8 cellular contexts compared by ENCODE assay signal in the genomic region with DNA sequence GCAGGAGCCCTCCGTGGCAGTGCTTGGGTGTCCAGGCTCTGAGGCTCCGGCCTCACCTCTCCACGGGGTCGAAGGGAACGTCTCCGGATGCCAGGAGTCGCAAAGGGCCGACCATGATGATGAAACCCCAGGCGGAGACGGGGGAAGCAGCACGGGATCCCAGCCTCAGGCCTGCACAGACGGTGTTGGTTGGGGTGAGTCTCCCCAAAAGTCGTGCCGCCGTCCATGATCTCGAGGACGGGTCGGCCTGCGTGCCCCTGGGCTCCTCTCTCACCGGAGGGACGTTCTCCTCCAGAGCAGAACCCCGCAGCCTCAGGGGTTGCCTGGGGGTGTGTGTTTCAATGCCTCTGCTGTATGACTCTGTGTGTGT.
DNase-seq lines count a peak whose midpoint lies in the region; ATAC-seq and TF ChIP-seq lines count a peak whose summit lies in the region.
"Not testable (repeated sequence)": the region's sequence is repeated elsewhere in the genome, so short reads cannot be mapped to it uniquely, and the experiment has no call there.

No MANE protein-coding gene starts in this region.

- H3K9me3 ChIP-seq in right cardiac atrium (ENCODE audit: control insufficient read depth, low read length); sigmoid colon; testis; upper lobe of right lung: not testable (repeated sequence)

- not testable (repeated sequence) for H3K4me1 Mint-ChIP-seq in endothelial cell (ENCODE audit: unreplicated experiment)

- intact Hi-C loops in right cardiac atrium (cut with DNase I); sigmoid colon (cut with DNase I); testis (cut with DNase I; ENCODE audit: low total_unique reads); upper lobe of right lung (cut with DNase I): not testable (repeated sequence)

- H3K4me3 Mint-ChIP-seq in endothelial cell (ENCODE audit: unreplicated experiment): peak overlapping the region; percentile 78

- H3K27ac Mint-ChIP-seq in endothelial cell (ENCODE audit: unreplicated experiment): peak overlapping the region; percentile 84

- not testable (repeated sequence) for H3K36me3 ChIP-seq in sigmoid colon; testis (ENCODE audit: low read depth, missing control alignments); upper lobe of right lung

- H3K27me3 ChIP-seq in right cardiac atrium (ENCODE audit: control insufficient read depth, insufficient read depth); sigmoid colon; testis; upper lobe of right lung: not testable (repeated sequence)

- not testable (repeated sequence) for ATAC-seq in right cardiac atrium, upper lobe of right lung

- H3K27ac ChIP-seq in right cardiac atrium (ENCODE audit: low read length); sigmoid colon; testis; upper lobe of right lung: not testable (repeated sequence)

- TF ChIP-seq POLR2A in sigmoid colon (IDR thresholded peaks at IDR 0.05); testis (IDR thresholded peaks at IDR 0.05): not testable (repeated sequence)

- TF ChIP-seq CTCF in LNCaP clone FGC (IDR thresholded peaks at IDR 0.05; ENCODE audit: control insufficient read depth, extremely low read depth, insufficient read depth); endothelial cell (IDR thresholded peaks at IDR 0.05; ENCODE audit: unreplicated experiment); sigmoid colon (IDR thresholded peaks at IDR 0.05); testis (IDR thresholded peaks at IDR 0.05); upper lobe of right lung (IDR thresholded peaks at IDR 0.05): not testable (repeated sequence)

- peaks cover 17% of the 10 kb centered on the region for H3K27me3 Mint-ChIP-seq in endothelial cell (ENCODE audit: unreplicated experiment)

- H3K36me3 Mint-ChIP-seq in endothelial cell (ENCODE audit: low read depth, unreplicated experiment): peaks cover 18% of the 10 kb centered on the region

- not testable (repeated sequence) for DNase-seq in LNCaP clone FGC (ENCODE audit: low read depth); endothelial cell (ENCODE audit: low spot score); testis
- DNase-seq in activated effector memory CD4-positive, alpha-beta T cell treated with anti-CD3 and anti-CD28 coated beads, Interleukin-2, amount 50 U/mL, for 16 hours: peak; percentile 58
- peak in 2 of 3 donors; percentile 40 to 60 for DNase-seq in right cardiac atrium
- peak; percentile 89 for DNase-seq in mesenteric fat pad (ENCODE audit: low spot score)
- DNase-seq in sigmoid colon: peak; percentile 39
- peak; percentile 55 for DNase-seq in upper lobe of right lung

- H3K4me1 ChIP-seq in right cardiac atrium (ENCODE audit: control insufficient read depth, insufficient read depth, low read length); sigmoid colon; testis; upper lobe of right lung: not testable (repeated sequence)

- not testable (repeated sequence) for TF ChIP-seq EP300 in sigmoid colon (IDR thresholded peaks at IDR 0.05)

- peak overlapping the region; percentile 41 for H3K4me3 ChIP-seq in LNCaP clone FGC (ENCODE audit: low read depth, low read length)
- H3K4me3 ChIP-seq in right cardiac atrium (ENCODE audit: low read length); sigmoid colon; upper lobe of right lung: not testable (repeated sequence)
- peak overlapping the region; percentile 24 to 41 for H3K4me3 ChIP-seq in testis

- 61% methylated on average over 22 of the region's 22 CpGs for WGBS in right cardiac atrium
- 74 to 88% methylated on average over 22 of the region's 22 CpGs for WGBS in sigmoid colon, 2 donors
- 49 to 50% methylated on average over 20 to 22 of the region's 22 CpGs for WGBS in testis, 2 donors

- H3K9me3 Mint-ChIP-seq in endothelial cell (ENCODE audit: unreplicated experiment): peaks cover 31% of the 10 kb centered on the region
